ENCODE assay signal across 25 cellular contexts in genomic region chr2:210534879-210535278, GRCh38. TPM values are rescaled to one million over a fixed set of nuclear protein-coding genes. Genes with fewer than 3 reads are reported as not detected.
"Had no signal": no experiment of that assay in that cellular context is flagged by ENCODE, and none has a peak within 500 bp of the region (broad histone marks: within the 10 kb centered on the region; RNA-seq: fewer than 3 reads in every experiment).

No MANE protein-coding gene starts in this region.

- H3K4me2 ChIP-seq: SK-N-SH had no signal

- H3K36me3 ChIP-seq: MG63 had no signal

- H3K4me3 ChIP-seq: MG63 had no signal

- H3K27me3 ChIP-seq: MG63 had no signal

- H3K9me3 ChIP-seq: MG63, SK-N-SH had no signal

- ATAC-seq: HepG2, Panc1, PC-3 had no signal

- H3K9ac ChIP-seq: SK-N-SH had no signal

- H3K27ac ChIP-seq: RWPE1 had no signal

- DNase-seq: IMR-90, Karpas-422, KG1, MG63, NCI-H1092, NCI-H1105 treated with DMSO at 0.1 percent for 48 hours, NCI-H1417 treated with DMSO at 0.1 percent for 48 hours, NCI-H146, NCI-H1694 treated with DMSO at 0.1 percent for 48 hours, NCI-H1930, NCI-H2081, NCI-H2107, NCI-H2227 treated with DMSO at 0.1 percent for 48 hours, NCI-H446, NCI-H510A, NCI-H524 treated with DMSO at 0.1 percent for 48 hours, NCI-H69, NCI-H774, PC-3, SHP77, SK-N-SH had no signal

- FAIRE-seq: HepG2 had no signal

RNA-seq across cellular contexts. Expression of gene CPS1, which starts 21.5 kb away (rescaled TPM):
- total RNA-seq: HT-29 had no signal
